Comparison of ENCODE assay signal across 8 cellular contexts in the genomic region with DNA sequence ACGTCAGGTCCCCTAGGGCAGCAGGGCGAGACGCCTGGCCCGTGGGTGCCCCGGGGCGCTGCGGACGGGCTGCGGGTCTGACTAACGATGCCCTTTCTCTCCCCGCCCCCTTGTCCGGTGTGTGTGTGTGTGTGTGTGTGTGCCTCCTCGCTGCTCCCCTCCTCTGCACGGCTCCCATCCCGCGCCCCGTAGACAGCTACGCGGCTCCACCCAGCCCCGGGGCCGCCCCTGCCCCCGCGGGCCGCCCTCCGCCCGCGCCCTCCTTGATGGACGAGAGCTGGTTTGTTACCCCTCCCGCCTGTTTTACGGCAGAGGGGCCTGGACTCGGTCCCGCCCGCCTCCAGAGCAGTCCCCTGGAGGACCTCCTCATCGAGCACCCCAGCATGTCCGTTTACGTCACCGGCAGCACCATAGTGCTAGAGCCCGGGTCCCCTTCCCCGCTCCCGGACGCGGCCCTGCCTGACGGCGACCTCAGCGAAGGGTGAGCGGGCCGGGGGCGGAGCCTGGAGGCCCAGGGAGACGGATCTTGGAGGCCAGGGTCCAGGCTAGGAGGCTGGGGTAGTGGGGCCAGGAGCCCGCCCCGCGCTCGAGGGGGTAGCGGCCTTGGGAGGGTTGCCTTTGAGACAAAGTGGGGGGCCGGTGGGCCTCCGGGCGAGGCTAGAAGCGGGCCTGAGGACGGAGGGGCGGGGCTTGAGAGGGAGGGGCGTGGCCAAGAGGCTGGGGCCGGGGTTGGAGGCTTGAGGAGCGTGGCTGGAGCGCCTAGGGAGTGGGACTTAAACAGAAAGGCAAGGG. TPM values are rescaled to one million over a fixed set of nuclear protein-coding genes. Genes with fewer than 3 reads are reported as not detected.
DNase-seq lines count a peak whose midpoint lies in the region; FAIRE-seq and TF ChIP-seq lines count a peak whose summit lies in the region.

No MANE protein-coding gene starts in this region.

- peaks cover 15% of the 10 kb centered on the region for H3K4me1 Mint-ChIP-seq in neural progenitor cell

- no peak overlapping the region for H3K27ac Mint-ChIP-seq in neural progenitor cell

- H4K20me1 ChIP-seq in neural progenitor cell (ENCODE audit: low read depth) = peaks cover 27% of the 10 kb centered on the region

- H3K36me3 Mint-ChIP-seq in neural progenitor cell = peaks cover 7% of the 10 kb centered on the region

- peaks cover 35% of the 10 kb centered on the region for H3F3A ChIP-seq in neural progenitor cell (ENCODE audit: low read depth)

- no peak for FAIRE-seq in HTR-8/SVneo (lab: Jason Lieb, UNC)

- H3K27me3 ChIP-seq in neural progenitor cell (peaks cover 75% of the 10 kb centered on the region), stomach smooth muscle (ENCODE audit: control insufficient read depth in 1 of 2, insufficient read depth in 2 of 2, low read length in 2 of 2) (no peaks in the 10 kb centered on the region)

- peak overlapping the region; percentile 86 for H3K4me3 Mint-ChIP-seq in neural progenitor cell

- TF ChIP-seq CTCF in GM20000 (IDR thresholded peaks at IDR 0.05; ENCODE audit: extremely low read depth, missing control alignments) (no peak), fibroblast of the aortic adventitia (IDR thresholded peaks at IDR 0.05; ENCODE audit: insufficient read depth, low read length) (no peak), neural progenitor cell (IDR thresholded peaks at IDR 0.05) (no peak)

- in situ Hi-C loops in Caki2 (cut with HindIII; ENCODE audit: low pct_unique_long_range_greater_than_20kb, low sequenced_read_pairs) = no loop called here

- H3K9ac ChIP-seq in neural progenitor cell (no peak overlapping the region), stomach smooth muscle (ENCODE audit: low read length in 2 of 2) (peak overlapping the region; percentile 83 to 84)

- no peak overlapping the region for H3K27ac ChIP-seq in neural progenitor cell
- H3K27ac ChIP-seq in stomach smooth muscle (ENCODE audit: low read length) = peak overlapping the region; percentile 94

- H3K4me2 ChIP-seq in neural progenitor cell = peak overlapping the region; percentile 99

- H3K36me3 ChIP-seq in neural progenitor cell = no peaks in the 10 kb centered on the region
- peaks cover 15 to 20% of the 10 kb centered on the region in 2 donors for H3K36me3 ChIP-seq in stomach smooth muscle (ENCODE audit: control insufficient read depth in 2 of 2, insufficient read depth in 2 of 2, low read length in 2 of 2)

- no peaks in the 10 kb centered on the region for H3K9me3 Mint-ChIP-seq in neural progenitor cell

- no peaks in the 10 kb centered on the region for H3K79me2 ChIP-seq in neural progenitor cell (ENCODE audit: low read depth)

- H3K4me3 ChIP-seq in fibroblast of the aortic adventitia (ENCODE audit: low read depth, low read length) (peak overlapping the region; percentile 61), neural progenitor cell (peak overlapping the region; percentile 69), stomach smooth muscle (ENCODE audit: low read length in 2 of 2) (peak overlapping the region; percentile 70 to 81)

- H3K27me3 Mint-ChIP-seq in neural progenitor cell (ENCODE audit: insufficient read depth, low read depth) = peaks cover 31% of the 10 kb centered on the region

- DNase-seq in Caki2 (ENCODE audit: low read depth) (peak; percentile 89), GM20000 (ENCODE audit: low spot score) (peak; percentile 95), HTR-8/SVneo (ENCODE audit: insufficient read length, low spot score) (peak; percentile 87), RPMI8226 (peak; percentile 84), fibroblast of the aortic adventitia (ENCODE audit: low read depth) (peak; percentile 52), neural progenitor cell (ENCODE audit: low spot score) (peak; percentile 89)
- DNase-seq in activated effector memory CD4-positive, alpha-beta T cell treated with Interleukin-2 at 50 U/mL for 16 hours = peak; percentile 68

- peak overlapping the region; percentile 88 for H2AFZ ChIP-seq in neural progenitor cell (replicated peaks)

- H3K4me1 ChIP-seq in neural progenitor cell (no peaks in the 10 kb centered on the region), stomach smooth muscle (ENCODE audit: control insufficient read depth, insufficient read depth, low read length) (peaks cover 64% of the 10 kb centered on the region)

- H3K9me3 ChIP-seq in neural progenitor cell (ENCODE audit: low read depth) = no peaks in the 10 kb centered on the region
- H3K9me3 ChIP-seq in stomach smooth muscle (ENCODE audit: control insufficient read depth in 2 of 2, low read length in 2 of 2) = no peaks in the 10 kb centered on the region

RNA-seq across cellular contexts. Expression of a gene that starts 5.1 kb away (rescaled TPM):
- 0.20 and 0.84 TPM in 2 replicates for total RNA-seq in Caki2 (2014; rRNA removed; shearing (Covaris generic); ENCODE audit: low replicate concordance)
- 2.1 and 2.5 TPM in 2 replicates for total RNA-seq in fibroblast of the aortic adventitia (ENCODE audit: low replicate concordance)
- total RNA-seq in neural progenitor cell (ENCODE audit: low replicate concordance) = 1.1 TPM in 2 replicates

RNA-seq across cellular contexts. Expression of a gene that starts 32.3 kb away (rescaled TPM):
- total RNA-seq in Caki2 (2014; rRNA removed; shearing (Covaris generic); ENCODE audit: low replicate concordance) = 26.0 and 33.8 TPM in 2 replicates
- 3.7 and 21.1 TPM in 2 replicates for total RNA-seq in fibroblast of the aortic adventitia (ENCODE audit: low replicate concordance)
- 35.6 and 40.1 TPM in 2 replicates for total RNA-seq in neural progenitor cell (ENCODE audit: low replicate concordance)
